Comparison of ENCODE assay signal across 16 cellular contexts in the genomic region with DNA sequence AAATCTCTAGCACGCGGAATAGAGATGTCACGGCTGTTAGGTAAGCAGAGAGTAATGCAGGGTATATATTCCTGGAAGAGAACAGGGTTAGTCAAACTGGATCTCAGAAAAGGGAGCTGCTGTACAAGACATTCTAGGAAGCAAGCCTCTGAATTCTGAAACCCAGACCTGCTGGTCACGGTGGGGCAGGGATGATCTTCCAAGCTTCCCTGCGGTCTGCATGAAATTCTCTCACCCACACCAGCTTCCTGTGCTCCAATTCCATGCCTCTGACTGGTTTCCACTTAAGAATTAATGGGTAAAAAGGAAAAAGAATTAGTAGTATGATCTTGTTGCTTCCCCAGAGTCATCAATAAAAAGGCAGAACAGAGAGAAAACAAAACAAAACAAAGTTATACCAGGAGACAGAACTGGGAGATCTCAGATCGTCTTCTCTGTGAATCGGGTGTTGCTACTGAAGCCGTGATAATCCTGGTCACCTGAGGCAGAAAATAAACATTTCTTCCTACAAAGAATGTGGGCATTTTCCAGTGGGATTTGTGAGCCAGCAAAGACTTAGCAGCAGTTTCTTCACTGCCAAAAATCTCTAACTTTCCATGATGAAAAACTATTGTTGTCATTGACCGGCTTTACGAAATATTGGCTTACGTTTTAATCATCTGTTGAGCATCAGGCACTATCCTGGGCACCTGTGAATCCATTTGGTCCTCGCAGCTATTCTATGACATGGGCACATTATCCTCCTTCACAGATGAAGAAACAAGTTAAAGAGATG. TPM values are rescaled to one million over a fixed set of nuclear protein-coding genes. Genes with fewer than 3 reads are reported as not detected.
A peak's percentile ranks its signal among the peaks of the same experiment; 100 is the strongest.
DNase-seq lines count a peak whose midpoint lies in the region; ATAC-seq and TF ChIP-seq lines count a peak whose summit lies in the region.
"Had no signal": no experiment of that assay in that cellular context is flagged by ENCODE, and none has a peak within 500 bp of the region (broad histone marks: within the 10 kb centered on the region; RNA-seq: fewer than 3 reads in every experiment).

No MANE protein-coding gene starts in this region.

- no peaks in the 10 kb centered on the region for H3K9me2 ChIP-seq in OCI-LY7 (ENCODE audit: insufficient read depth, low read length)

- peak overlapping the region; percentile 8 for H3K27ac ChIP-seq in SJSA1
- no peak overlapping the region for H3K27ac ChIP-seq in OCI-LY7 (ENCODE audit: low read depth, low read length, poor library complexity, severe bottlenecking)
- H3K27ac ChIP-seq in left lung, result no peak overlapping the region
- H3K27ac ChIP-seq: adrenal gland, prostate gland had no signal

- BruUV-seq in OCI-LY7 (replicated peaks; lab: Mats Ljungman, UMichigan), result no TSS peak

- no peaks in the 10 kb centered on the region for H3K9me3 ChIP-seq in SJSA1 (replicated peaks)
- no peaks in the 10 kb centered on the region for H3K9me3 ChIP-seq in OCI-LY7 (ENCODE audit: low read length)
- H3K9me3 ChIP-seq in left lung, result peaks cover 0 to 6% of the 10 kb centered on the region in 2 donors
- H3K9me3 ChIP-seq: adrenal gland, mucosa of descending colon, prostate gland, upper lobe of left lung had no signal

- H3K4me3 ChIP-seq in SJSA1 (no peak overlapping the region), fibroblast of mammary gland (ENCODE audit: control insufficient read depth, low read depth, low read length) (no peak overlapping the region), OCI-LY7 (ENCODE audit: low read depth, low read length, poor library complexity, severe bottlenecking) (no peak overlapping the region), left lung (no peak overlapping the region)
- H3K4me3 ChIP-seq: adrenal gland, mucosa of descending colon, prostate gland had no signal

- CTCF ChIA-PET in OCI-LY7 (lab: Charles Lee; ENCODE audit: unreplicated experiment), result no interaction called here

- no peaks in the 10 kb centered on the region for H3K79me2 ChIP-seq in OCI-LY7 (ENCODE audit: insufficient read depth, low read depth, low read length)

- peaks cover 19% of the 10 kb centered on the region for H3K4me1 ChIP-seq in SJSA1 (replicated peaks)
- H3K4me1 ChIP-seq in OCI-LY7 (ENCODE audit: insufficient read depth, low read length, poor library complexity, severe bottlenecking), result no peaks in the 10 kb centered on the region
- H3K4me1 ChIP-seq in left lung, result peaks cover 0 to 9% of the 10 kb centered on the region in 2 donors
- H3K4me1 ChIP-seq: adrenal gland, prostate gland had no signal

- H3K27me3 ChIP-seq in SJSA1 (replicated peaks) (no peaks in the 10 kb centered on the region; the same call in 1 of the 2 replicates), left lung (peaks cover 8 to 56% of the 10 kb centered on the region in 2 donors)

- H3K36me3 ChIP-seq in SJSA1, result no peaks in the 10 kb centered on the region
- H3K36me3 ChIP-seq in OCI-LY7 (ENCODE audit: insufficient read depth, low read length), result no peaks in the 10 kb centered on the region
- no peaks in the 10 kb centered on the region for H3K36me3 ChIP-seq in left lung
- H3K36me3 ChIP-seq: adrenal gland, prostate gland, upper lobe of left lung had no signal

- TF ChIP-seq CTCF in fibroblast of mammary gland (conservative IDR thresholded peaks at IDR 0.05; ENCODE audit: control insufficient read depth, insufficient read depth, low read depth, low read length), result no peak
- no peak for TF ChIP-seq CTCF in OCI-LY7 (conservative IDR thresholded peaks at IDR 0.05; ENCODE audit: low read length)
- no peak for TF ChIP-seq CTCF in left lung (IDR thresholded peaks at IDR 0.05)

- H4K20me1 ChIP-seq in OCI-LY7 (ENCODE audit: insufficient read depth, low read length), result no peaks in the 10 kb centered on the region

- ATAC-seq in left lung, result no peak
- no peak for ATAC-seq in HG03045 (IDR thresholded peaks at IDR 0.05; ENCODE audit: unreplicated experiment)

- H3K4me2 ChIP-seq in OCI-LY7 (ENCODE audit: low read length), result no peak overlapping the region

- H2AFZ ChIP-seq in OCI-LY7 (ENCODE audit: low read length), result no peak overlapping the region

- POLR2A ChIA-PET in OCI-LY7 (lab: Charles Lee), result no interaction called here

- peak; percentile 86 for DNase-seq in EH (ENCODE audit: low read depth)
- DNase-seq in SJSA1 (ENCODE audit: low read depth in 1 of 2, low spot score in 2 of 2), result peak in 1 of 2 experiments; percentile 55
- DNase-seq in fibroblast of mammary gland (ENCODE audit: low read depth), result peak; percentile 62
- peak; percentile 59 for DNase-seq in renal cortical epithelial cell (ENCODE audit: low read depth)
- DNase-seq in OCI-LY7 (ENCODE audit: low spot score), result no peak
- DNase-seq in left lung, result no peak
- no peak for DNase-seq in occipital lobe (lab: John Stamatoyannopoulos, UW)
- DNase-seq: activated CD4-positive, alpha-beta T cell treated with anti-CD3 and anti-CD28 coated beads for 36 hours; adrenal gland; mucosa of descending colon; NCI-H226; stimulated activated CD4-positive, alpha-beta T cell treated with anti-CD3 and anti-CD28 coated beads, Interleukin-1b, Interleukin-23, amount 100 ng/mL, for 48 hours; upper lobe of left lung had no signal

- intact Hi-C loops in OCI-LY7 (cut with micrococcal nuclease; ENCODE audit: unreplicated experiment), result no loop called here
- intact Hi-C loops in left lung (cut with DNase I), result no loop called here

RNA-seq across cellular contexts. Expression of a gene that starts 5.3 kb away (rescaled TPM):
- total RNA-seq in SJSA1 (2014; rRNA removed; shearing (Covaris generic)), result 0.63 and 2.7 TPM in 2 replicates
- total RNA-seq in renal cortical epithelial cell (1.5 and 1.7 TPM in 2 replicates), OCI-LY7 (2022) (not detected in 2 replicates), left lung (under 1 TPM; 0.10 to 0.12 TPM), occipital lobe (2.2 TPM)
- total RNA-seq in OCI-LY7 (2014; rRNA removed; shearing (Covaris generic)), result not detected in 2 replicates
- total RNA-seq: activated CD4-positive, alpha-beta T cell treated with anti-CD3 and anti-CD28 coated beads for 36 hours; T-helper 1 cell treated with Interleukin-12 subunit alpha and Interleukin-12 subunit beta and Interleukin-4 antibody, amounts not matched to agents 30 ng/mL and 1 ng/mL, for 36 hours had no signal

Comparison
In these comparisons a context has a peak if more than half of its experiments do, and no peak if none do; other contexts are left out.
1. DNase-seq: peak in EH (single experiment), fibroblast of mammary gland (single experiment) and renal cortical epithelial cell (single experiment); none in OCI-LY7 (single experiment), left lung (0 of 2) and occipital lobe (single experiment).